In the genomic region with DNA sequence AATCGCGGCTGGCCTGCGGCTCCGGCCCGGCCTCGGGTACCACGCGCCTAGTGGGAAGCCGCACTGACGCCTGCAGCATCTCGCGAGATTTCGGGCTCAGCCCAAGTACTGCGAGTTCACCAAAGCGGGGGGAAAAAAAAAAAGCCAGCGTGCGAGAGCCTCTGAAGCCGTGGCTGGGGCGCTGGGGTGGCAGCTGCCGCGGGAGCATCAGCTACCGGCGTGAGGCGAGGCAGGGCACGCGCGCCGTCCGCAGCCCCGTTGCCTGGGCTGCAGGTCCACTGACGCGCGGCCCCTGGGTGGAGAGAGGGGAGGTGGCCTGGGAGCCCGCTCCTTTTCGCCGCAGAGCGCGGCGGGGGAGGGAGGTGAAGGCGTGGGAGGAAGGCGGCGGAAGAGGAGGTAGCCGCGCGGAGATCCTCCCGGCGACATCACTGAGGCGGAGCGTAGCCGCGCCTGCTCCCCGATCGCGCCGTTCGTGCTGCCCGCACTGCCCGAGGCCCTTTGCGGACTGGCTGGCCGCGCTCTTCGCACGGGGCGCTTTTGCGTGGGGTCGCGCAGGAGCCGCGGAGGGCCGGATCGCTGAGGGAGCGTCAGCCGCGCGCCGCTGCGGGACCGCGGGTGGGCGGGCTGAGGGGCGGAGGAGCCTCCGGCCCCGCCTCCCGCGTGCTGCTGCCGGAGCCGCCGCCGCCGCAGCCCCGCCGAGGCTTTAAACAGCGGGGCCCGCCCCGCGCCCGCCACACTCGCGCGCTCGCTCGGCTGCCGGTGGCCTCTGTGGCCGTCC, we compare ENCODE assay signal across 1 cellular context.
A peak's percentile ranks its signal among the peaks of the same experiment; 100 is the strongest.
TF ChIP-seq lines count a peak whose summit lies in the region.

A gene (plus strand): TSS at position 734 of the 778 bp plus-strand sequence. CDS start 189 bp downstream, outside the sequence.

TF ChIP-seq in K562, 482 proteins besides CTCF, POLR2A, EP300 and RAD21 (continued from another document and continues in another):
- TF ChIP-seq U2AF1 (optimal IDR thresholded peaks at IDR 0.05; ENCODE audit: low read depth, low read length) (peak; percentile 92), PHF21A (IDR thresholded peaks at IDR 0.05; ENCODE audit: borderline replicate concordance, low read depth) (no peak), KLF16 (IDR thresholded peaks at IDR 0.05) (peak; percentile 63; the same call in 1 of the 2 replicates), MEF2D (tag; conservative IDR thresholded peaks at IDR 0.05; ENCODE audit: low read depth) (no peak), ZNF444 (CRISPR knock-in tag; IDR thresholded peaks at IDR 0.05) (no peak), RBM34 (IDR thresholded peaks at IDR 0.05; ENCODE audit: borderline replicate concordance, insufficient read depth, low read length) (0 out of 2 replicates have a peak, but pooled peaks have one; percentile 33), ZNF561 (CRISPR knock-in tag; conservative IDR thresholded peaks at IDR 0.05) (no peak), SIN3A (IDR thresholded peaks at IDR 0.05; ENCODE audit: borderline replicate concordance in 2 of 2, control insufficient read depth in 1 of 2, low read depth in 2 of 2, low read length in 2 of 2) (no peak; a peak in 1 of 4 replicates), CREBBP (IDR thresholded peaks at IDR 0.05; ENCODE audit: low read depth, low read length) (no peak), ZNF143 (CRISPR knock-in tag; IDR thresholded peaks at IDR 0.05) (0 out of 2 replicates have a peak, but pooled peaks have one; percentile 28), POLR2G (IDR thresholded peaks at IDR 0.05; ENCODE audit: low read depth, low read length) (peak; percentile 91), TAF7 (tag; IDR thresholded peaks at IDR 0.05) (no peak), HOXB6 (CRISPR knock-in tag; IDR thresholded peaks at IDR 0.05; ENCODE audit: borderline replicate concordance) (no peak), OTX1 (CRISPR knock-in tag; IDR thresholded peaks at IDR 0.05) (no peak), ESRRB (CRISPR knock-in tag; IDR thresholded peaks at IDR 0.05; ENCODE audit: borderline replicate concordance) (no peak), SNIP1 (IDR thresholded peaks at IDR 0.05; ENCODE audit: low read depth) (no peak), CCAR2 (IDR thresholded peaks at IDR 0.05; ENCODE audit: low read depth, low read length) (no peak), RNF2 (IDR thresholded peaks at IDR 0.05) (peak; percentile 65), ZBTB17 (CRISPR knock-in tag; IDR thresholded peaks at IDR 0.05) (peak; percentile 10; the same call in 1 of the 2 replicates), ZNF232 (CRISPR knock-in tag; IDR thresholded peaks at IDR 0.05) (0 out of 2 replicates have a peak, but pooled peaks have one; percentile 46), LCOR (CRISPR knock-in tag; IDR thresholded peaks at IDR 0.05) (peak; percentile 89), ZNF124 (CRISPR knock-in tag; IDR thresholded peaks at IDR 0.05) (no peak), DDX20 (tag; IDR thresholded peaks at IDR 0.05; ENCODE audit: low read depth) (no peak), PCBP1 (IDR thresholded peaks at IDR 0.05; ENCODE audit: low read depth, low read length, poor library complexity, severe bottlenecking) (peak; percentile 36), ZNF121 (CRISPR knock-in tag; conservative IDR thresholded peaks at IDR 0.05) (0 out of 2 replicates have a peak, but pooled peaks have one; percentile 23), ZNF780A (CRISPR knock-in tag; IDR thresholded peaks at IDR 0.05) (no peak), BRF1 (IDR thresholded peaks at IDR 0.05; ENCODE audit: borderline replicate concordance, extremely low read depth, insufficient read length) (no peak), MTA3 (IDR thresholded peaks at IDR 0.05; ENCODE audit: borderline replicate concordance) (peak; percentile 36; the same call in 1 of the 2 replicates), JUNB (CRISPR knock-in tag; conservative IDR thresholded peaks at IDR 0.05) (no peak), ZNF75A (CRISPR knock-in tag; IDR thresholded peaks at IDR 0.05) (no peak), CSDE1 (IDR thresholded peaks at IDR 0.05) (no peak), TRIM24 (IDR thresholded peaks at IDR 0.05) (0 out of 4 replicates have a peak, but pooled peaks of 1 of the 2 experiments have one; percentile 14), BHLHE40 (IDR thresholded peaks at IDR 0.05; ENCODE audit: low read length) (peak; percentile 36; the same call in 1 of the 2 replicates), KLF1 (tag; IDR thresholded peaks at IDR 0.05) (no peak), CBFA2T2 (conservative IDR thresholded peaks at IDR 0.05) (no peak), SAFB (IDR thresholded peaks at IDR 0.05; ENCODE audit: borderline replicate concordance, low read depth, low read length) (peak; percentile 75; the same call in 1 of the 2 replicates), KAT2B (IDR thresholded peaks at IDR 0.05; ENCODE audit: low read depth, low read length) (no peak), RBM25 (IDR thresholded peaks at IDR 0.05; ENCODE audit: low read depth, low read length, severe bottlenecking) (peak; percentile 95)
- TF ChIP-seq, protein P1, sequence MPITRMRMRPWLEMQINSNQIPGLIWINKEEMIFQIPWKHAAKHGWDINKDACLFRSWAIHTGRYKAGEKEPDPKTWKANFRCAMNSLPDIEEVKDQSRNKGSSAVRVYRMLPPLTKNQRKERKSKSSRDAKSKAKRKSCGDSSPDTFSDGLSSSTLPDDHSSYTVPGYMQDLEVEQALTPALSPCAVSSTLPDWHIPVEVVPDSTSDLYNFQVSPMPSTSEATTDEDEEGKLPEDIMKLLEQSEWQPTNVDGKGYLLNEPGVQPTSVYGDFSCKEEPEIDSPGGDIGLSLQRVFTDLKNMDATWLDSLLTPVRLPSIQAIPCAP (CRISPR knock-in tag; IDR thresholded peaks at IDR 0.05; ENCODE audit: borderline replicate concordance): no peak
- TF ChIP-seq, protein P2, sequence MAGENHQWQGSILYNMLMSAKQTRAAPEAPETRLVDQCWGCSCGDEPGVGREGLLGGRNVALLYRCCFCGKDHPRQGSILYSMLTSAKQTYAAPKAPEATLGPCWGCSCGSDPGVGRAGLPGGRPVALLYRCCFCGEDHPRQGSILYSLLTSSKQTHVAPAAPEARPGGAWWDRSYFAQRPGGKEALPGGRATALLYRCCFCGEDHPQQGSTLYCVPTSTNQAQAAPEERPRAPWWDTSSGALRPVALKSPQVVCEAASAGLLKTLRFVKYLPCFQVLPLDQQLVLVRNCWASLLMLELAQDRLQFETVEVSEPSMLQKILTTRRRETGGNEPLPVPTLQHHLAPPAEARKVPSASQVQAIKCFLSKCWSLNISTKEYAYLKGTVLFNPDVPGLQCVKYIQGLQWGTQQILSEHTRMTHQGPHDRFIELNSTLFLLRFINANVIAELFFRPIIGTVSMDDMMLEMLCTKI (IDR thresholded peaks at IDR 0.05; ENCODE audit: partially characterized antibody): no peak
- TF ChIP-seq, protein P3, sequence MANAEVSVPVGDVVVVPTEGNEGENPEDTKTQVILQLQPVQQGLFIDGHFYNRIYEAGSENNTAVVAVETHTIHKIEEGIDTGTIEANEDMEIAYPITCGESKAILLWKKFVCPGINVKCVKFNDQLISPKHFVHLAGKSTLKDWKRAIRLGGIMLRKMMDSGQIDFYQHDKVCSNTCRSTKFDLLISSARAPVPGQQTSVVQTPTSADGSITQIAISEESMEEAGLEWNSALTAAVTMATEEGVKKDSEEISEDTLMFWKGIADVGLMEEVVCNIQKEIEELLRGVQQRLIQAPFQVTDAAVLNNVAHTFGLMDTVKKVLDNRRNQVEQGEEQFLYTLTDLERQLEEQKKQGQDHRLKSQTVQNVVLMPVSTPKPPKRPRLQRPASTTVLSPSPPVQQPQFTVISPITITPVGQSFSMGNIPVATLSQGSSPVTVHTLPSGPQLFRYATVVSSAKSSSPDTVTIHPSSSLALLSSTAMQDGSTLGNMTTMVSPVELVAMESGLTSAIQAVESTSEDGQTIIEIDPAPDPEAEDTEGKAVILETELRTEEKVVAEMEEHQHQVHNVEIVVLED (CRISPR knock-in tag; IDR thresholded peaks at IDR 0.05): peak; percentile 76
- TF ChIP-seq, protein P4, sequence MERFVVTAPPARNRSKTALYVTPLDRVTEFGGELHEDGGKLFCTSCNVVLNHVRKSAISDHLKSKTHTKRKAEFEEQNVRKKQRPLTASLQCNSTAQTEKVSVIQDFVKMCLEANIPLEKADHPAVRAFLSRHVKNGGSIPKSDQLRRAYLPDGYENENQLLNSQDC (CRISPR knock-in tag; IDR thresholded peaks at IDR 0.05): no peak
- TF ChIP-seq, protein P5, sequence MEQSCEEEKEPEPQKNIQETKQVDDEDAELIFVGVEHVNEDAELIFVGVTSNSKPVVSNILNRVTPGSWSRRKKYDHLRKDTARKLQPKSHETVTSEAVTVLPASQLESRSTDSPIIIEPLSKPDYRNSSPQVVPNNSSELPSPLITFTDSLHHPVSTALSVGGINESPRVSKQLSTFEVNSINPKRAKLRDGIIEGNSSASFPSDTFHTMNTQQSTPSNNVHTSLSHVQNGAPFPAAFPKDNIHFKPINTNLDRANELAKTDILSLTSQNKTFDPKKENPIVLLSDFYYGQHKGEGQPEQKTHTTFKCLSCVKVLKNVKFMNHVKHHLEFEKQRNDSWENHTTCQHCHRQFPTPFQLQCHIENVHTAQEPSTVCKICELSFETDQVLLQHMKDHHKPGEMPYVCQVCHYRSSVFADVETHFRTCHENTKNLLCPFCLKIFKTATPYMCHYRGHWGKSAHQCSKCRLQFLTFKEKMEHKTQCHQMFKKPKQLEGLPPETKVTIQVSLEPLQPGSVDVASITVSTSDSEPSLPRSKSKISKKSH (CRISPR knock-in tag; IDR thresholded peaks at IDR 0.05): no peak
- TF ChIP-seq, protein P6, sequence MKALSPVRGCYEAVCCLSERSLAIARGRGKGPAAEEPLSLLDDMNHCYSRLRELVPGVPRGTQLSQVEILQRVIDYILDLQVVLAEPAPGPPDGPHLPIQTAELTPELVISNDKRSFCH (CRISPR knock-in tag; IDR thresholded peaks at IDR 0.05): no peak
- TF ChIP-seq, protein P6 (tag; IDR thresholded peaks at IDR 0.05): 0 out of 2 replicates have a peak, but pooled peaks have one; percentile 34
- TF ChIP-seq, protein P7, sequence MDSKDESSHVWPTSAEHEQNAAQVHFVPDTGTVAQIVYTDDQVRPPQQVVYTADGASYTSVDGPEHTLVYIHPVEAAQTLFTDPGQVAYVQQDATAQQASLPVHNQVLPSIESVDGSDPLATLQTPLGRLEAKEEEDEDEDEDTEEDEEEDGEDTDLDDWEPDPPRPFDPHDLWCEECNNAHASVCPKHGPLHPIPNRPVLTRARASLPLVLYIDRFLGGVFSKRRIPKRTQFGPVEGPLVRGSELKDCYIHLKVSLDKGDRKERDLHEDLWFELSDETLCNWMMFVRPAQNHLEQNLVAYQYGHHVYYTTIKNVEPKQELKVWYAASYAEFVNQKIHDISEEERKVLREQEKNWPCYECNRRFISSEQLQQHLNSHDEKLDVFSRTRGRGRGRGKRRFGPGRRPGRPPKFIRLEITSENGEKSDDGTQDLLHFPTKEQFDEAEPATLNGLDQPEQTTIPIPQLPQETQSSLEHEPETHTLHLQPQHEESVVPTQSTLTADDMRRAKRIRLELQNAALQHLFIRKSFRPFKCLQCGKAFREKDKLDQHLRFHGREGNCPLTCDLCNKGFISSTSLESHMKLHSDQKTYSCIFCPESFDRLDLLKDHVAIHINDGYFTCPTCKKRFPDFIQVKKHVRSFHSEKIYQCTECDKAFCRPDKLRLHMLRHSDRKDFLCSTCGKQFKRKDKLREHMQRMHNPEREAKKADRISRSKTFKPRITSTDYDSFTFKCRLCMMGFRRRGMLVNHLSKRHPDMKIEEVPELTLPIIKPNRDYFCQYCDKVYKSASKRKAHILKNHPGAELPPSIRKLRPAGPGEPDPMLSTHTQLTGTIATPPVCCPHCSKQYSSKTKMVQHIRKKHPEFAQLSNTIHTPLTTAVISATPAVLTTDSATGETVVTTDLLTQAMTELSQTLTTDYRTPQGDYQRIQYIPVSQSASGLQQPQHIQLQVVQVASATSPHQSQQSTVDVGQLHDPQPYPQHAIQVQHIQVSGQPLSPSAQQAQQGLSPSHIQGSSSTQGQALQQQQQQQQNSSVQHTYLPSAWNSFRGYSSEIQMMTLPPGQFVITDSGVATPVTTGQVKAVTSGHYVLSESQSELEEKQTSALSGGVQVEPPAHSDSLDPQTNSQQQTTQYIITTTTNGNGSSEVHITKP (IDR thresholded peaks at IDR 0.05; ENCODE audit: partially characterized antibody): peak; percentile 99
- TF ChIP-seq, protein P8, sequence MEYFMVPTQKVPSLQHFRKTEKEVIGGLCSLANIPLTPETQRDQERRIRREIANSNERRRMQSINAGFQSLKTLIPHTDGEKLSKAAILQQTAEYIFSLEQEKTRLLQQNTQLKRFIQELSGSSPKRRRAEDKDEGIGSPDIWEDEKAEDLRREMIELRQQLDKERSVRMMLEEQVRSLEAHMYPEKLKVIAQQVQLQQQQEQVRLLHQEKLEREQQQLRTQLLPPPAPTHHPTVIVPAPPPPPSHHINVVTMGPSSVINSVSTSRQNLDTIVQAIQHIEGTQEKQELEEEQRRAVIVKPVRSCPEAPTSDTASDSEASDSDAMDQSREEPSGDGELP (CRISPR knock-in tag; IDR thresholded peaks at IDR 0.05; ENCODE audit: borderline replicate concordance): peak; percentile 83
- TF ChIP-seq, protein P9, sequence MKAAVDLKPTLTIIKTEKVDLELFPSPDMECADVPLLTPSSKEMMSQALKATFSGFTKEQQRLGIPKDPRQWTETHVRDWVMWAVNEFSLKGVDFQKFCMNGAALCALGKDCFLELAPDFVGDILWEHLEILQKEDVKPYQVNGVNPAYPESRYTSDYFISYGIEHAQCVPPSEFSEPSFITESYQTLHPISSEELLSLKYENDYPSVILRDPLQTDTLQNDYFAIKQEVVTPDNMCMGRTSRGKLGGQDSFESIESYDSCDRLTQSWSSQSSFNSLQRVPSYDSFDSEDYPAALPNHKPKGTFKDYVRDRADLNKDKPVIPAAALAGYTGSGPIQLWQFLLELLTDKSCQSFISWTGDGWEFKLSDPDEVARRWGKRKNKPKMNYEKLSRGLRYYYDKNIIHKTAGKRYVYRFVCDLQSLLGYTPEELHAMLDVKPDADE (conservative IDR thresholded peaks at IDR 0.05; ENCODE audit: control insufficient read depth, low read depth, low read length): no peak
- TF ChIP-seq, protein P10, sequence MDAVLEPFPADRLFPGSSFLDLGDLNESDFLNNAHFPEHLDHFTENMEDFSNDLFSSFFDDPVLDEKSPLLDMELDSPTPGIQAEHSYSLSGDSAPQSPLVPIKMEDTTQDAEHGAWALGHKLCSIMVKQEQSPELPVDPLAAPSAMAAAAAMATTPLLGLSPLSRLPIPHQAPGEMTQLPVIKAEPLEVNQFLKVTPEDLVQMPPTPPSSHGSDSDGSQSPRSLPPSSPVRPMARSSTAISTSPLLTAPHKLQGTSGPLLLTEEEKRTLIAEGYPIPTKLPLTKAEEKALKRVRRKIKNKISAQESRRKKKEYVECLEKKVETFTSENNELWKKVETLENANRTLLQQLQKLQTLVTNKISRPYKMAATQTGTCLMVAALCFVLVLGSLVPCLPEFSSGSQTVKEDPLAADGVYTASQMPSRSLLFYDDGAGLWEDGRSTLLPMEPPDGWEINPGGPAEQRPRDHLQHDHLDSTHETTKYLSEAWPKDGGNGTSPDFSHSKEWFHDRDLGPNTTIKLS (IDR thresholded peaks at IDR 0.05; ENCODE audit: borderline replicate concordance, low read depth): peak; percentile 91
- TF ChIP-seq, protein P11, sequence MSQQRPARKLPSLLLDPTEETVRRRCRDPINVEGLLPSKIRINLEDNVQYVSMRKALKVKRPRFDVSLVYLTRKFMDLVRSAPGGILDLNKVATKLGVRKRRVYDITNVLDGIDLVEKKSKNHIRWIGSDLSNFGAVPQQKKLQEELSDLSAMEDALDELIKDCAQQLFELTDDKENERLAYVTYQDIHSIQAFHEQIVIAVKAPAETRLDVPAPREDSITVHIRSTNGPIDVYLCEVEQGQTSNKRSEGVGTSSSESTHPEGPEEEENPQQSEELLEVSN (IDR thresholded peaks at IDR 0.05; ENCODE audit: borderline replicate concordance in 1 of 2, extremely low read depth in 1 of 2, insufficient read depth in 1 of 2, insufficient read length in 1 of 2, low read depth in 1 of 2, low read length in 1 of 2, poor library complexity in 1 of 2, severe bottlenecking in 1 of 2): peak; percentile 82 to 91
